ENCODE assay signal across 8 cellular contexts in the genomic region with DNA sequence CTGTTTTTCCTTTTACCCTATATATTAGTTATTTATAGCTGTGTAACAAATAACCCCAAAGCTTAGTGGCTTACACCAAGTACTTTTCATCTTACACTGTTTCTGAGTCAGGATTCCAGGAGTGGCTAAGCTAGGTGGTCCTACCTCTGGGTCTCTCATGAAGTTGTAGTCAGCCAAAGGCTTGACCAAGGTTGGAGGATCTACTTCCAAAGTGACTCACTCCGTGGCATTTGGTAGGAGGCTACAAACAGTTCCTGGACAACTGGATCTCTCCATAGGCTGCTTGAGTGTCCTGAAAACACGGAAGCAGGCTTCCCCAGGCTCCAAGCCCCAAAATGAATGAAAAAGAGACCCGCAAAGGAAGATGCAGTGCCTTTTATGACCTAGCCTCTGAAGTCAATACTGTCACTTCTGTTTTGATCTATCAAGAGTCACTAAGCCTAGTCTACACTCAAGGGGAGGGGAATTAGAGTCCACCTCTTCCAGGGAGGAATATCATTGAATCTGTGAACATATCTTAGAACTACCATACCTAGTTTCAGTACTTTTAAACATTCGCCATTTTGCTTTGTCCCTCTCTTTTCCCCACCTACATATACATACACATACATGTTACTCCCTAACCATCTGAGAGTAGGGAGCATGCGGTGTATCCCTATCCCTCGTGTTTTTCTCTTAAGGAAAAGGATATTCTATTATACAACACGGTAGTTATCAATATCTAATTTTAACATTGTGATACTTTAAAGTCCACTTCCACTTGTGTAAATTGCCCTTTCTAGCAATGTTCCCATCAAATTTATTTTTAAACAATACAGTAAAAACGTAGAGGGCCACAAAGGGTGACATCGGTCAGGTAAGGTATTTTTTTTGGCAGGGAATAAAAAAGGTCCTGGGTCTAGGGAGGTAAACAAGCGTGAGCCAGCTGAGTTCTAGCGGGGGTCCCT.
DNase-seq lines count a peak whose midpoint lies in the region; ATAC-seq and TF ChIP-seq lines count a peak whose summit lies in the region.

No MANE protein-coding gene starts in this region.

- H3K27ac ChIP-seq in HEK293 (ENCODE audit: extremely low read depth, low read depth, low read length) = peak overlapping the region; percentile 96; the same call in 1 of the 2 replicates
- peak overlapping the region; percentile 87 for H3K27ac ChIP-seq in SJCRH30
- peak overlapping the region; percentile 89 for H3K27ac ChIP-seq in muscle layer of duodenum (ENCODE audit: low read length)

- CTCF ChIA-PET in HEK293 (lab: Yijun Ruan, JAX) = interaction anchor here (0.6 to 1.1 kb wide), 4 partner anchors 178 to 426 kb away, joined by 3 to 4 read pairs (median 3); partner anchors contain the start of gene FRRS1

- ATAC-seq in HG02970 (IDR thresholded peaks at IDR 0.05; ENCODE audit: low FRiP score, unreplicated experiment) = no peak

- H3K9me3 ChIP-seq in HEK293 (ENCODE audit: control insufficient read depth, insufficient read depth, low read depth, low read length) (no peaks in the 10 kb centered on the region), SJCRH30 (replicated peaks) (no peaks in the 10 kb centered on the region), endocrine pancreas (ENCODE audit: control insufficient read depth, low read length) (no peaks in the 10 kb centered on the region), muscle layer of duodenum (ENCODE audit: control insufficient read depth in 1 of 2, low read length in 2 of 2) (no peaks in the 10 kb centered on the region)

- H3K9ac ChIP-seq in endocrine pancreas (ENCODE audit: control insufficient read depth, insufficient read depth, low read length) = peak overlapping the region; percentile 96

- TF ChIP-seq CTCF in HEK293 (tag by site-specific recombination; IDR thresholded peaks at IDR 0.05) = no peak

- no peaks in the 10 kb centered on the region for H3K27me3 ChIP-seq in SJCRH30
- H3K27me3 ChIP-seq in endocrine pancreas (ENCODE audit: control insufficient read depth, insufficient read depth, low read length) = no peaks in the 10 kb centered on the region
- no peaks in the 10 kb centered on the region for H3K27me3 ChIP-seq in muscle layer of duodenum (ENCODE audit: low read depth, low read length)

- POLR2A ChIA-PET in HEK293 (lab: Yijun Ruan, JAX) = interaction anchor here (1.1 to 1.6 kb wide), 3 partner anchors 67 to 229 kb away, joined by 3 to 11 read pairs (median 5); partner anchors contain the start of genes RTCA and SLC35A3

- no peaks in the 10 kb centered on the region for H3K4me1 ChIP-seq in HEK293 (ENCODE audit: control insufficient read depth, insufficient read depth, low read length)
- H3K4me1 ChIP-seq in SJCRH30 = peaks cover 5% of the 10 kb centered on the region
- H3K4me1 ChIP-seq in endocrine pancreas (ENCODE audit: control insufficient read depth, insufficient read depth, low read length) = peaks cover 17% of the 10 kb centered on the region
- H3K4me1 ChIP-seq in muscle layer of duodenum (ENCODE audit: control insufficient read depth in 1 of 2, insufficient read depth in 2 of 2, low read length in 2 of 2) = peaks cover 6 to 9% of the 10 kb centered on the region in 2 donors

- H3K36me3 ChIP-seq in HEK293 (ENCODE audit: control insufficient read depth in 2 of 2, insufficient read depth in 1 of 2, low read length in 2 of 2) (no peaks in the 10 kb centered on the region), SJCRH30 (no peaks in the 10 kb centered on the region), endocrine pancreas (ENCODE audit: control insufficient read depth, insufficient read depth, low read length) (no peaks in the 10 kb centered on the region), muscle layer of duodenum (ENCODE audit: control insufficient read depth in 1 of 2, insufficient read depth in 2 of 2, low read length in 2 of 2) (peaks cover 0 to 4% of the 10 kb centered on the region in 2 donors)

- DNase-seq in DMS114 treated with DMSO at 0.1 percent for 48 hours (lab: John Stamatoyannopoulos, UW; ENCODE audit: unreplicated experiment) = peak; percentile 40
- peak in 1 of 2 experiments; percentile 34 for DNase-seq in SJCRH30
- no peak for DNase-seq in activated effector memory CD4-positive, alpha-beta T cell treated with Interleukin-2 at 50 U/mL for 16 hours
- DNase-seq in middle frontal gyrus (ENCODE audit: extremely low spot score, low spot score) = no peak

- peak overlapping the region; percentile 87 for H3K4me3 ChIP-seq in HEK293 (ENCODE audit: low read depth, low read length)
- H3K4me3 ChIP-seq in SJCRH30 = peak overlapping the region; percentile 82
- peak overlapping the region; percentile 98 for H3K4me3 ChIP-seq in endocrine pancreas (ENCODE audit: control insufficient read depth, insufficient read depth, low read length)
- peak overlapping the region; percentile 79 for H3K4me3 ChIP-seq in muscle layer of duodenum (ENCODE audit: low read depth in 1 of 2, low read length in 2 of 2)

TF ChIP-seq in HEK293, 187 proteins besides CTCF, POLR2A, EP300 and RAD21 (continues in another document):
- TF ChIP-seq ZFP41 (tag by site-specific recombination; IDR thresholded peaks at IDR 0.05; ENCODE audit: borderline replicate concordance) (no peak), YY1 (tag by site-specific recombination; IDR thresholded peaks at IDR 0.05) (0 out of 2 replicates have a peak, but pooled peaks have one; percentile 18), ZSCAN18 (tag by site-specific recombination; IDR thresholded peaks at IDR 0.05) (no peak), OVOL3 (tag by site-specific recombination; IDR thresholded peaks at IDR 0.05) (no peak), ZFP37 (tag by site-specific recombination; IDR thresholded peaks at IDR 0.05) (no peak), ZNF302 (tag by site-specific recombination; IDR thresholded peaks at IDR 0.05; ENCODE audit: low read depth) (no peak), RBAK (tag by site-specific recombination; IDR thresholded peaks at IDR 0.05) (peak; percentile 78; the same call in 1 of the 2 replicates), ATF2 (tag by site-specific recombination; IDR thresholded peaks at IDR 0.05; ENCODE audit: low read depth) (no peak), ZNF23 (tag by site-specific recombination; IDR thresholded peaks at IDR 0.05; ENCODE audit: borderline replicate concordance) (no peak), REPIN1 (tag by site-specific recombination; IDR thresholded peaks at IDR 0.05; ENCODE audit: low read depth) (no peak)
- TF ChIP-seq, protein P1, sequence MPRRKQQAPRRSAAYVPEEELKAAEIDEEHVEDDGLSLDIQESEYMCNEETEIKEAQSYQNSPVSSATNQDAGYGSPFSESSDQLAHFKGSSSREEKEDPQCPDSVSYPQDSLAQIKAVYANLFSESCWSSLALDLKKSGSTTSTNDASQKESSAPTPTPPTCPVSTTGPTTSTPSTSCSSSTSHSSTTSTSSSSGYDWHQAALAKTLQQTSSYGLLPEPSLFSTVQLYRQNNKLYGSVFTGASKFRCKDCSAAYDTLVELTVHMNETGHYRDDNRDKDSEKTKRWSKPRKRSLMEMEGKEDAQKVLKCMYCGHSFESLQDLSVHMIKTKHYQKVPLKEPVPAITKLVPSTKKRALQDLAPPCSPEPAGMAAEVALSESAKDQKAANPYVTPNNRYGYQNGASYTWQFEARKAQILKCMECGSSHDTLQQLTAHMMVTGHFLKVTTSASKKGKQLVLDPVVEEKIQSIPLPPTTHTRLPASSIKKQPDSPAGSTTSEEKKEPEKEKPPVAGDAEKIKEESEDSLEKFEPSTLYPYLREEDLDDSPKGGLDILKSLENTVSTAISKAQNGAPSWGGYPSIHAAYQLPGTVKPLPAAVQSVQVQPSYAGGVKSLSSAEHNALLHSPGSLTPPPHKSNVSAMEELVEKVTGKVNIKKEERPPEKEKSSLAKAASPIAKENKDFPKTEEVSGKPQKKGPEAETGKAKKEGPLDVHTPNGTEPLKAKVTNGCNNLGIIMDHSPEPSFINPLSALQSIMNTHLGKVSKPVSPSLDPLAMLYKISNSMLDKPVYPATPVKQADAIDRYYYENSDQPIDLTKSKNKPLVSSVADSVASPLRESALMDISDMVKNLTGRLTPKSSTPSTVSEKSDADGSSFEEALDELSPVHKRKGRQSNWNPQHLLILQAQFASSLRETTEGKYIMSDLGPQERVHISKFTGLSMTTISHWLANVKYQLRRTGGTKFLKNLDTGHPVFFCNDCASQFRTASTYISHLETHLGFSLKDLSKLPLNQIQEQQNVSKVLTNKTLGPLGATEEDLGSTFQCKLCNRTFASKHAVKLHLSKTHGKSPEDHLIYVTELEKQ (tag by site-specific recombination; IDR thresholded peaks at IDR 0.05; ENCODE audit: borderline replicate concordance) = no peak
- TF ChIP-seq, protein P2, sequence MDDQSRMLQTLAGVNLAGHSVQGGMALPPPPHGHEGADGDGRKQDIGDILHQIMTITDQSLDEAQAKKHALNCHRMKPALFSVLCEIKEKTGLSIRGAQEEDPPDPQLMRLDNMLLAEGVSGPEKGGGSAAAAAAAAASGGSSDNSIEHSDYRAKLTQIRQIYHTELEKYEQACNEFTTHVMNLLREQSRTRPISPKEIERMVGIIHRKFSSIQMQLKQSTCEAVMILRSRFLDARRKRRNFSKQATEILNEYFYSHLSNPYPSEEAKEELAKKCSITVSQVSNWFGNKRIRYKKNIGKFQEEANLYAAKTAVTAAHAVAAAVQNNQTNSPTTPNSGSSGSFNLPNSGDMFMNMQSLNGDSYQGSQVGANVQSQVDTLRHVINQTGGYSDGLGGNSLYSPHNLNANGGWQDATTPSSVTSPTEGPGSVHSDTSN (CRISPR knock-in tag; IDR thresholded peaks at IDR 0.05) = no peak
